1 cellular context compared by ENCODE assay signal in genomic region chr10:43666551-43666950, GRCh38.
TF ChIP-seq lines count a peak whose summit lies in the region.

No MANE protein-coding gene starts in this region.

TF ChIP-seq in H1, 55 proteins besides CTCF, POLR2A, EP300 and RAD21:
- no peak for TF ChIP-seq NANOG (IDR thresholded peaks at IDR 0.05; ENCODE audit: insufficient read depth, low read depth, low read length, poor library complexity, severe bottlenecking)
- no peak for TF ChIP-seq SP2 (IDR thresholded peaks at IDR 0.05; ENCODE audit: low read length)
- no peak for TF ChIP-seq CHD2 (IDR thresholded peaks at IDR 0.05; ENCODE audit: low read length)
- no peak for TF ChIP-seq SIN3A (conservative IDR thresholded peaks at IDR 0.05 in 1 of 2, IDR thresholded peaks at IDR 0.05 in 1 of 2; ENCODE audit: low read depth in 1 of 2, low read length in 2 of 2)
- TF ChIP-seq KDM1A (IDR thresholded peaks at IDR 0.05; ENCODE audit: borderline replicate concordance, low read length) = no peak
- no peak for TF ChIP-seq CEBPB (IDR thresholded peaks at IDR 0.05; ENCODE audit: low read depth, low read length)
- no peak for TF ChIP-seq RNF2 (IDR thresholded peaks at IDR 0.05; ENCODE audit: borderline replicate concordance, low read depth, low read length, missing control alignments, poor library complexity, severe bottlenecking)
- TF ChIP-seq, protein P1, sequence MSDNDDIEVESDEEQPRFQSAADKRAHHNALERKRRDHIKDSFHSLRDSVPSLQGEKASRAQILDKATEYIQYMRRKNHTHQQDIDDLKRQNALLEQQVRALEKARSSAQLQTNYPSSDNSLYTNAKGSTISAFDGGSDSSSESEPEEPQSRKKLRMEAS (IDR thresholded peaks at IDR 0.05) = no peak
- no peak for TF ChIP-seq CBX5 (IDR thresholded peaks at IDR 0.05; ENCODE audit: low read depth, low read length)
- TF ChIP-seq POU5F1 (IDR thresholded peaks at IDR 0.05; ENCODE audit: low read depth, low read length) = no peak
- no peak for TF ChIP-seq KDM4A (IDR thresholded peaks at IDR 0.05; ENCODE audit: low read depth, low read length, severe bottlenecking)
- no peak for TF ChIP-seq RBBP5 (IDR thresholded peaks at IDR 0.05; ENCODE audit: borderline replicate concordance, low read depth, low read length)
